Comparison of ENCODE assay signal across 8 cellular contexts in the genomic region with DNA sequence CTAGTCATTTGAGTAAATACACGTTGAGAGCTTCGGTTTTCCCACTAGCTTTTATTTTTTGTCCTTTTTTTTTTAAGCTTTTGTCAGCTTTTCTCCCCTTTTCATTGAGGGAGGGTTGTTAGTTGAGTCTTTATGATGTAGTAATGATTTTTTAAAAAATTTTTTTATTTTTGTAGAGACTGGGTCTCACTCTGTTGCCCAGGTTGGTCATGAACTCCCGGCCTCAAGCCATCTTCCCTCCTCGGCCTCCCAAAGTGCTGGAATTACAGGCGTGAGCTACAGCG. TPM values are rescaled to one million over a fixed set of nuclear protein-coding genes. Genes with fewer than 3 reads are reported as not detected.
DNase-seq lines count a peak whose midpoint lies in the region; ATAC-seq and TF ChIP-seq lines count a peak whose summit lies in the region.

No MANE protein-coding gene starts in this region.

- no peak overlapping the region for H2AFZ ChIP-seq in H9 (ENCODE audit: low read length)

- H3K4me3 ChIP-seq in iPS-18a (ENCODE audit: low read length) (peak overlapping the region; percentile 90), spleen (peak overlapping the region; percentile 73 to 99 (median 93))

- no peak overlapping the region for H4K91ac ChIP-seq in H9 (ENCODE audit: insufficient read length, low read depth, low read length)

- H3K36me3 Mint-ChIP-seq in H9 (ENCODE audit: insufficient read depth in 1 of 3, low read depth in 3 of 3), result peaks cover 25 to 28% (median 26%) of the 10 kb centered on the region in 3 experiments
- H3K36me3 Mint-ChIP-seq in activated CD4-positive, alpha-beta memory T cell treated with anti-CD3 and anti-CD28 coated beads, Interleukin-2, amount 10 ng/mL, durations not matched to agents 7 days and 5 days (ENCODE audit: low read depth), result peaks cover 23% of the 10 kb centered on the region

- intact Hi-C loops in spleen (cut with DNase I; ENCODE audit: low total_unique reads), result no loop called here

- H2BK5ac ChIP-seq in H9 (ENCODE audit: insufficient read length, low read length), result no peak overlapping the region

- H3K56ac ChIP-seq in H9 (ENCODE audit: insufficient read length, low read depth, low read length), result no peak overlapping the region

- H2BK15ac ChIP-seq in H9 (ENCODE audit: low read depth, low read length), result no peak overlapping the region

- H3K23me2 ChIP-seq in H9 (ENCODE audit: insufficient read length, low read depth, low read length, poor library complexity, severe bottlenecking), result peaks cover 7% of the 10 kb centered on the region

- POLR2A ChIA-PET in activated CD4-positive, alpha-beta memory T cell treated with anti-CD3 and anti-CD28 coated beads, Interleukin-2, amount 10 ng/mL, durations not matched to agents 7 days and 5 days (lab: Charles Lee), result interaction anchor here (1.1 to 4.1 kb wide), 6 partner anchors 8 to 52 kb away, joined by 3 to 27 read pairs (median 6); a partner anchor contains a TSS

- no peak for ATAC-seq in GM19023 (IDR thresholded peaks at IDR 0.05; ENCODE audit: unreplicated experiment)

- peaks cover 38% of the 10 kb centered on the region for H3K27me3 Mint-ChIP-seq in H9 (ENCODE audit: low read depth)
- no peaks in the 10 kb centered on the region for H3K27me3 Mint-ChIP-seq in activated CD4-positive, alpha-beta memory T cell treated with anti-CD3 and anti-CD28 coated beads, Interleukin-2, amount 10 ng/mL, durations not matched to agents 7 days and 5 days

- no peak for TF ChIP-seq POLR2A in spleen (IDR thresholded peaks at IDR 0.05)

- no peak overlapping the region for H3K18ac ChIP-seq in H9 (ENCODE audit: insufficient read length, low read depth, low read length)

- peaks cover 0 to 3% of the 10 kb centered on the region in 2 experiments; a peak in 1 of 5 replicates for H3K9me3 Mint-ChIP-seq in H9
- no peaks in the 10 kb centered on the region for H3K9me3 Mint-ChIP-seq in activated CD4-positive, alpha-beta memory T cell treated with anti-CD3 and anti-CD28 coated beads, Interleukin-2, amount 10 ng/mL, durations not matched to agents 7 days and 5 days

- peaks cover 4% of the 10 kb centered on the region for H4K20me1 ChIP-seq in H9 (ENCODE audit: control insufficient read depth, insufficient read depth, insufficient read length)

- peak overlapping the region; percentile 44 for H3K9ac ChIP-seq in H9 (ENCODE audit: extremely low read depth, insufficient read length, low read length)
- peak overlapping the region; percentile 87 for H3K9ac ChIP-seq in iPS-18a (ENCODE audit: low read length)

- no peak overlapping the region for H4K8ac ChIP-seq in H9 (replicated peaks; ENCODE audit: insufficient read length, low read depth, low read length)

- H4K5ac ChIP-seq in H9 (ENCODE audit: insufficient read length, low read depth, low read length), result no peak overlapping the region

- no peak overlapping the region for H2AK5ac ChIP-seq in H9 (ENCODE audit: insufficient read length, low read length)

- H3K27ac ChIP-seq in H9 (ENCODE audit: insufficient read length, low read depth, low read length) (no peak overlapping the region), iPS-18a (ENCODE audit: low read length) (peak overlapping the region; percentile 68), spleen (peak overlapping the region in 4 of 8 donors; percentile 77 to 86 (median 82))

- peaks cover 15% of the 10 kb centered on the region for H3K4me1 ChIP-seq in H9 (ENCODE audit: insufficient read depth, low read length)
- H3K4me1 ChIP-seq in iPS-18a (ENCODE audit: control insufficient read depth, low read depth, low read length), result peaks cover 31% of the 10 kb centered on the region
- peaks cover 32 to 90% (median 65%) of the 10 kb centered on the region in 6 donors for H3K4me1 ChIP-seq in spleen

- H3K23ac ChIP-seq in H9 (ENCODE audit: insufficient read length, low read depth, low read length), result no peak overlapping the region

- peak overlapping the region; percentile 86 to 96 for H3K4me3 Mint-ChIP-seq in H9
- H3K4me3 Mint-ChIP-seq in activated CD4-positive, alpha-beta memory T cell treated with anti-CD3 and anti-CD28 coated beads, Interleukin-2, amount 10 ng/mL, durations not matched to agents 7 days and 5 days, result peak overlapping the region; percentile 91

- H2BK20ac ChIP-seq in H9 (ENCODE audit: low read depth, low read length, poor library complexity, severe bottlenecking), result no peak overlapping the region

- H3K36me3 ChIP-seq in iPS-18a (ENCODE audit: control insufficient read depth, low read depth, low read length) (peaks cover 16% of the 10 kb centered on the region), spleen (peaks cover 0 to 26% (median 6%) of the 10 kb centered on the region in 6 donors)

- H3T11ph ChIP-seq in H9 (ENCODE audit: low read length), result no peak overlapping the region

- no peak for DNase-seq in H9
- no peak for DNase-seq in activated CD4-positive, alpha-beta memory T cell treated with anti-CD3 and anti-CD28 coated beads, Interleukin-2, amount 10 ng/mL, durations not matched to agents 7 days and 5 days
- no peak for DNase-seq in spleen
- no peak for DNase-seq in medulla oblongata (ENCODE audit: extremely low spot score)
- DNase-seq in AG08396 (ENCODE audit: low spot score), result no peak
- no peak for DNase-seq in putamen (ENCODE audit: low spot score)

- TF ChIP-seq CTCF in H9 (conservative IDR thresholded peaks at IDR 0.05), result no peak
- TF ChIP-seq CTCF in spleen (IDR thresholded peaks at IDR 0.05 in 8 of 11, conservative IDR thresholded peaks at IDR 0.05 in 3 of 11), result no peak

- H3K4me2 ChIP-seq in H9 (ENCODE audit: insufficient read depth, insufficient read length, low read length), result peak overlapping the region; percentile 78

- H3K27me3 ChIP-seq in H9 (ENCODE audit: insufficient read depth, low read length) (no peaks in the 10 kb centered on the region; the same call in 1 of the 2 replicates), iPS-18a (ENCODE audit: control insufficient read depth, insufficient read depth, low read length) (no peaks in the 10 kb centered on the region), spleen (replicated peaks in 1 of 7) (no peaks in the 10 kb centered on the region)

- no peaks in the 10 kb centered on the region for H3K79me1 ChIP-seq in H9 (ENCODE audit: insufficient read depth, low read depth, low read length, poor library complexity, severe bottlenecking)

- H3K27ac Mint-ChIP-seq in H9, result peak overlapping the region in 2 of 3 experiments; percentile 73 to 95; a peak in 2 of 7 replicates
- peak overlapping the region; percentile 48 for H3K27ac Mint-ChIP-seq in activated CD4-positive, alpha-beta memory T cell treated with anti-CD3 and anti-CD28 coated beads, Interleukin-2, amount 10 ng/mL, durations not matched to agents 7 days and 5 days

- H3K9me3 ChIP-seq in H9 (ENCODE audit: control insufficient read depth, low read depth, low read length) (no peaks in the 10 kb centered on the region), iPS-18a (ENCODE audit: control insufficient read depth, low read depth, low read length) (no peaks in the 10 kb centered on the region), spleen (no peaks in the 10 kb centered on the region)

- WGBS in H9 (ENCODE audit: extremely low coverage, insufficient read length, low lambda C conversion rate), result no CpG with 5 or more reads among the region's 6 CpGs
- 15 to 22% (median 17%) methylated on average over 6 of the region's 6 CpGs for WGBS in spleen, 5 donors

- H3K14ac ChIP-seq in H9 (ENCODE audit: insufficient read depth, low read length), result no peak overlapping the region

- no peak overlapping the region for H3K4ac ChIP-seq in H9 (ENCODE audit: low read depth, low read length)

- CTCF ChIA-PET in activated CD4-positive, alpha-beta memory T cell treated with anti-CD3 and anti-CD28 coated beads, Interleukin-2, amount 10 ng/mL, durations not matched to agents 7 days and 5 days (lab: Charles Lee), result interaction anchor here (0.8 to 2.1 kb wide), 8 partner anchors 13 to 326 kb away, joined by 3 to 9 read pairs (median 4); no protein-coding TSS in a partner anchor

- no peak overlapping the region for H2BK120ac ChIP-seq in H9 (ENCODE audit: low read depth, low read length, poor library complexity, severe bottlenecking)

- H3K79me2 ChIP-seq in H9 (ENCODE audit: insufficient read depth, low read length), result peaks cover 23% of the 10 kb centered on the region

- no peak overlapping the region for H2BK12ac ChIP-seq in H9 (ENCODE audit: insufficient read length, low read depth, low read length)

- H3K4me1 Mint-ChIP-seq in H9, result peaks cover 39% of the 10 kb centered on the region in 2 experiments
- H3K4me1 Mint-ChIP-seq in activated CD4-positive, alpha-beta memory T cell treated with anti-CD3 and anti-CD28 coated beads, Interleukin-2, amount 10 ng/mL, durations not matched to agents 7 days and 5 days, result peaks cover 79% of the 10 kb centered on the region

RNA-seq across cellular contexts. Expression of a gene that starts 0.7 kb away (rescaled TPM):
- total RNA-seq in H9 (2021) (28.4 and 31.2 TPM in 2 replicates), spleen (10 to 100 TPM in 4 of 7 donors, 1 to 10 TPM in 3; 8.1 to 15.1 (median 10.7) TPM)
- total RNA-seq in activated CD4-positive, alpha-beta memory T cell treated with anti-CD3 and anti-CD28 coated beads, Interleukin-2, amount 10 ng/mL, durations not matched to agents 7 days and 5 days, result 10 to 100 TPM; 10.8 to 10.9 TPM
- 1 to 10 TPM; 4.6 to 6.4 (median 5.6) TPM for polyA plus RNA-seq in spleen

RNA-seq across cellular contexts. Expression of a gene that starts 52.6 kb away (rescaled TPM):
- 41.0 and 41.6 TPM in 2 replicates for total RNA-seq in H9 (2021)
- 10 to 100 TPM; 17.6 to 17.9 TPM for total RNA-seq in activated CD4-positive, alpha-beta memory T cell treated with anti-CD3 and anti-CD28 coated beads, Interleukin-2, amount 10 ng/mL, durations not matched to agents 7 days and 5 days
- total RNA-seq in spleen, result 10 to 100 TPM; 23.1 to 31.6 (median 29.3) TPM
- 10 to 100 TPM; 12.7 to 20.2 (median 18.4) TPM for polyA plus RNA-seq in spleen

RNA-seq across cellular contexts. Expression of a gene that starts 56.5 kb away (rescaled TPM):
- total RNA-seq in H9 (2021) (11.5 and 12.4 TPM in 2 replicates), spleen (1 to 10 TPM; 1.0 to 4.2 (median 2.4) TPM)
- total RNA-seq in activated CD4-positive, alpha-beta memory T cell treated with anti-CD3 and anti-CD28 coated beads, Interleukin-2, amount 10 ng/mL, durations not matched to agents 7 days and 5 days, result 1 to 10 TPM; 4.0 to 4.1 TPM
- 1 to 10 TPM; 2.2 to 5.5 (median 4.7) TPM for polyA plus RNA-seq in spleen
